ENCODE assay signal across 17 cellular contexts in the genomic region with DNA sequence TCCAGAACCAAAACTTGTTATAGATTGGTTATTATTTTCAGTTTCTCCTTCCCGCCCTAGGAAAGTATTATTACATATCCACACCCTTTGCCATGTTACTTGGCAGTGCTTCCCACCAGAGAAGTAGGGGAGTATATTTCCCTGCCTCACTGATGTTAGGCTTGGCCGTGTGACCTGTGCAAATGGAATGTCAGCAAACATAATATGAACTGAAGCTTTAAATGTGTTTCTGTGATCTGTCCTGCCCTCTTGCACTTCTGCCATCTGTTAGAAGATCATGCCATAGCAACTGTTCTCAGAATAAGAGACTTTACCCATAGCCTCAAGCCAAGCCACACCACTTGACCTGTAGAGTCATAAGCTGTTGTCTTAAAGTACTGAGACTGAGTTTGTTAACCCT. TPM values are rescaled to one million over a fixed set of nuclear protein-coding genes. Genes with fewer than 3 reads are reported as not detected.
DNase-seq lines count a peak whose midpoint lies in the region; ATAC-seq and TF ChIP-seq lines count a peak whose summit lies in the region.
"Had no signal": no experiment of that assay in that cellular context is flagged by ENCODE, and none has a peak within 500 bp of the region (broad histone marks: within the 10 kb centered on the region; RNA-seq: fewer than 3 reads in every experiment).

No MANE protein-coding gene starts in this region.

- BruUV-seq in Calu3 (replicated peaks; lab: Mats Ljungman, UMichigan) = no TSS peak

- H3K36me3 Mint-ChIP-seq in Calu3 (ENCODE audit: insufficient read depth, unreplicated experiment) = no peaks in the 10 kb centered on the region
- H3K36me3 Mint-ChIP-seq in activated CD4-positive, alpha-beta T cell treated with anti-CD3 and anti-CD28 coated beads for 36 hours (ENCODE audit: low read depth) = peaks cover 10% of the 10 kb centered on the region

- H3K9me3 Mint-ChIP-seq in Calu3 (ENCODE audit: low read depth, unreplicated experiment) = no peaks in the 10 kb centered on the region
- H3K9me3 Mint-ChIP-seq in activated CD4-positive, alpha-beta T cell treated with anti-CD3 and anti-CD28 coated beads for 36 hours (ENCODE audit: low read depth) = no peaks in the 10 kb centered on the region
- H3K9me3 Mint-ChIP-seq: naive thymus-derived CD8-positive, alpha-beta T cell; stimulated activated naive CD8-positive, alpha-beta T cell treated with anti-CD3 and anti-CD28 coated beads, Interleukin-15, Interleukin-2, amounts not matched to agents 100 ng/mL and 50 ng/mL, for 24 hours had no signal

- no peak for TF ChIP-seq CTCF in Calu3 (IDR thresholded peaks at IDR 0.05; ENCODE audit: unreplicated experiment)
- TF ChIP-seq CTCF in cardiac fibroblast (IDR thresholded peaks at IDR 0.05; ENCODE audit: low read depth, low read length) = no peak

- intact Hi-C loops in Calu3 (cut with micrococcal nuclease; ENCODE audit: unreplicated experiment) = no loop called here
- intact Hi-C loops in activated CD4-positive, alpha-beta T cell treated with anti-CD3 and anti-CD28 coated beads for 36 hours (cut with DNase I, micrococcal nuclease) = no loop called here

- H3K27me3 Mint-ChIP-seq in Calu3 (ENCODE audit: unreplicated experiment) = no peaks in the 10 kb centered on the region
- no peaks in the 10 kb centered on the region for H3K27me3 Mint-ChIP-seq in activated CD4-positive, alpha-beta T cell treated with anti-CD3 and anti-CD28 coated beads for 36 hours
- H3K27me3 Mint-ChIP-seq: naive thymus-derived CD8-positive, alpha-beta T cell; stimulated activated naive CD8-positive, alpha-beta T cell treated with anti-CD3 and anti-CD28 coated beads, Interleukin-15, Interleukin-2, amounts not matched to agents 100 ng/mL and 50 ng/mL, for 24 hours had no signal

- CTCF ChIA-PET in Calu3 (lab: Charles Lee) = interaction anchor here (1.1 kb wide), 1 partner anchor 29 kb away, joined by 4 read pairs; no protein-coding TSS in a partner anchor
- CTCF ChIA-PET in activated CD4-positive, alpha-beta T cell treated with anti-CD3 and anti-CD28 coated beads for 36 hours (lab: Charles Lee) = no interaction called here

- ATAC-seq in GM18519 (IDR thresholded peaks at IDR 0.05; ENCODE audit: low FRiP score, unreplicated experiment) (no peak), HG02678 (IDR thresholded peaks at IDR 0.05; ENCODE audit: unreplicated experiment) (no peak)
- ATAC-seq in activated CD4-positive, alpha-beta T cell treated with anti-CD3 and anti-CD28 coated beads for 36 hours = no peak
- ATAC-seq: gastroesophageal sphincter; left cardiac atrium; naive thymus-derived CD8-positive, alpha-beta T cell; Right ventricle myocardium inferior had no signal

- POLR2A ChIA-PET in activated CD4-positive, alpha-beta T cell treated with anti-CD3 and anti-CD28 coated beads for 36 hours (lab: Charles Lee) = no interaction called here

- no peak overlapping the region for H3K4me3 ChIP-seq in cardiac fibroblast (replicated peaks in 1 of 2; ENCODE audit: low read depth in 2 of 2, low read length in 2 of 2)
- H3K4me3 ChIP-seq: colonic mucosa, gastroesophageal sphincter had no signal

- DNase-seq in Calu3 (peak; percentile 2), LHCN-M2 (ENCODE audit: low read depth) (peak; percentile 93), cardiac fibroblast (ENCODE audit: low read depth in 2 of 2) (peak; percentile 26 to 52), myocyte (ENCODE audit: low read depth) (peak; percentile 79), NCI-H2081 (lab: John Stamatoyannopoulos, UW) (no peak)
- DNase-seq in activated CD4-positive, alpha-beta T cell treated with anti-CD3 and anti-CD28 coated beads for 36 hours = no peak
- DNase-seq: activated naive CD4-positive, alpha-beta T cell treated with Interleukin-2 at 50 U/mL for 16 hours; colonic mucosa; left cardiac atrium; naive thymus-derived CD8-positive, alpha-beta T cell; NCI-H510A treated with DMSO at 0.1 percent for 48 hours had no signal

- no peak overlapping the region for H3K4me3 Mint-ChIP-seq in Calu3 (ENCODE audit: low read depth, unreplicated experiment)
- no peak overlapping the region for H3K4me3 Mint-ChIP-seq in activated CD4-positive, alpha-beta T cell treated with anti-CD3 and anti-CD28 coated beads for 36 hours
- H3K4me3 Mint-ChIP-seq: naive thymus-derived CD8-positive, alpha-beta T cell; stimulated activated naive CD8-positive, alpha-beta T cell treated with anti-CD3 and anti-CD28 coated beads, Interleukin-15, Interleukin-2, amounts not matched to agents 100 ng/mL and 50 ng/mL, for 24 hours had no signal

- H3K27ac Mint-ChIP-seq in Calu3 (ENCODE audit: unreplicated experiment) = no peak overlapping the region
- no peak overlapping the region for H3K27ac Mint-ChIP-seq in activated CD4-positive, alpha-beta T cell treated with anti-CD3 and anti-CD28 coated beads for 36 hours
- H3K27ac Mint-ChIP-seq: stimulated activated naive CD8-positive, alpha-beta T cell treated with anti-CD3 and anti-CD28 coated beads, Interleukin-15, Interleukin-2, amounts not matched to agents 100 ng/mL and 50 ng/mL, for 24 hours had no signal

- peaks cover 9% of the 10 kb centered on the region for H3K4me1 Mint-ChIP-seq in Calu3 (ENCODE audit: low read depth, unreplicated experiment)
- H3K4me1 Mint-ChIP-seq in activated CD4-positive, alpha-beta T cell treated with anti-CD3 and anti-CD28 coated beads for 36 hours = no peaks in the 10 kb centered on the region
- H3K4me1 Mint-ChIP-seq: naive thymus-derived CD8-positive, alpha-beta T cell had no signal

RNA-seq across cellular contexts. Expression of gene NEUROG2, which starts 36.7 kb away (rescaled TPM):
- total RNA-seq in Calu3 (2022) (not detected in 2 replicates), LHCN-M2 (2014; rRNA removed) (0.06 TPM in 1 of 2 replicates, not detected in the other), myocyte (0.40 TPM in 1 of 2 replicates, not detected in the other)
- polyA plus RNA-seq in LHCN-M2 (2012) = not detected
- not detected for polyA plus RNA-seq in myocyte (2012)
- under 1 TPM in 1 of 2 experiments, not detected in 1; 0.11 TPM for total RNA-seq in activated CD4-positive, alpha-beta T cell treated with anti-CD3 and anti-CD28 coated beads for 36 hours
- total RNA-seq: activated CD8-positive, alpha-beta memory T cell treated with anti-CD3 and anti-CD28 coated beads for 36 hours; colonic mucosa; gastroesophageal sphincter; left cardiac atrium; naive thymus-derived CD8-positive, alpha-beta T cell; Right ventricle myocardium inferior had no signal
- polyA plus RNA-seq: naive thymus-derived CD8-positive, alpha-beta T cell had no signal

Comparison
In these comparisons a context has a peak if more than half of its experiments do, and no peak if none do; other contexts are left out.
1. DNase-seq: peak in Calu3 (single experiment), LHCN-M2 (single experiment), cardiac fibroblast (2 of 2) and myocyte (single experiment); none in activated CD4-positive, alpha-beta T cell treated with anti-CD3 and anti-CD28 coated beads for 36 hours (single experiment) and NCI-H2081 (0 of 2).